In genomic region chr3:175308105-175308504, GRCh38 we compare ENCODE assay signal across 16 cellular contexts.
DNase-seq lines count a peak whose midpoint lies in the region; ATAC-seq, FAIRE-seq and TF ChIP-seq lines count a peak whose summit lies in the region.
"Had no signal": no experiment of that assay in that cellular context is flagged by ENCODE, and none has a peak within 500 bp of the region (broad histone marks: within the 10 kb centered on the region; RNA-seq: fewer than 3 reads in every experiment).

No MANE protein-coding gene starts in this region.

- H4K20me1 ChIP-seq in BLaER1: no peaks in the 10 kb centered on the region

- TF ChIP-seq CTCF in epithelial cell of proximal tubule (conservative IDR thresholded peaks at IDR 0.05; ENCODE audit: low read depth, low read length): no peak

- H3K4me3 ChIP-seq in BLaER1 (no peak overlapping the region), epithelial cell of proximal tubule (ENCODE audit: low read depth, low read length) (peak overlapping the region; percentile 30)
- H3K4me3 ChIP-seq: gastroesophageal sphincter, right atrium auricular region had no signal

- DNase-seq in epithelial cell of proximal tubule (ENCODE audit: low read depth) (no peak), cerebellar cortex (ENCODE audit: low spot score) (no peak), H54 (ENCODE audit: insufficient read length, low spot score) (no peak)
- DNase-seq in effector CD4-positive, alpha-beta T cell: no peak
- DNase-seq: activated CD8-positive, alpha-beta memory T cell treated with anti-CD3 and anti-CD28 coated beads, Interleukin-2, amount 10 ng/mL, durations not matched to agents 7 days and 5 days; activated gamma-delta T cell treated with Interleukin-2 at 50 U/mL for 16 hours; mesendoderm; T-helper 1 cell had no signal

- ATAC-seq in GM18870 (IDR thresholded peaks at IDR 0.05; ENCODE audit: unreplicated experiment): peak; percentile 19
- peak; percentile 12 for ATAC-seq in HG03175 (IDR thresholded peaks at IDR 0.05; ENCODE audit: unreplicated experiment)
- no peak for ATAC-seq in GM19324 (IDR thresholded peaks at IDR 0.05; ENCODE audit: low FRiP score, unreplicated experiment)
- ATAC-seq: activated CD8-positive, alpha-beta memory T cell treated with anti-CD3 and anti-CD28 coated beads, Interleukin-2, amount 10 ng/mL, durations not matched to agents 7 days and 5 days; gastroesophageal sphincter had no signal

- no peaks in the 10 kb centered on the region for H3K36me3 ChIP-seq in BLaER1
- H3K36me3 ChIP-seq: gastroesophageal sphincter, right atrium auricular region had no signal

- no peak for TF ChIP-seq POLR2A in H54 (IDR thresholded peaks at IDR 0.05; ENCODE audit: low read depth, low read length)

- H3K9ac ChIP-seq in BLaER1: no peak overlapping the region

- H3K4me1 ChIP-seq in BLaER1: no peaks in the 10 kb centered on the region
- H3K4me1 ChIP-seq: gastroesophageal sphincter, right atrium auricular region had no signal

- H3K27me3 ChIP-seq in BLaER1: no peaks in the 10 kb centered on the region
- H3K27me3 ChIP-seq: gastroesophageal sphincter, right atrium auricular region had no signal

- H3K27ac ChIP-seq in BLaER1: peak overlapping the region; percentile 32; the same call in 1 of the 2 replicates
- H3K27ac ChIP-seq: gastroesophageal sphincter, right atrium auricular region, RWPE1 had no signal

- FAIRE-seq in H54 (lab: Jason Lieb, UNC): no peak
- FAIRE-seq: astrocyte had no signal

- no peak overlapping the region for H3K4me2 ChIP-seq in BLaER1

- 0 out of 2 replicates have a peak, but pooled peaks cover 4% of the 10 kb centered on the region for H3K9me3 ChIP-seq in BLaER1
- H3K9me3 ChIP-seq: gastroesophageal sphincter had no signal
